15 cellular contexts compared by ENCODE assay signal in the genomic region with DNA sequence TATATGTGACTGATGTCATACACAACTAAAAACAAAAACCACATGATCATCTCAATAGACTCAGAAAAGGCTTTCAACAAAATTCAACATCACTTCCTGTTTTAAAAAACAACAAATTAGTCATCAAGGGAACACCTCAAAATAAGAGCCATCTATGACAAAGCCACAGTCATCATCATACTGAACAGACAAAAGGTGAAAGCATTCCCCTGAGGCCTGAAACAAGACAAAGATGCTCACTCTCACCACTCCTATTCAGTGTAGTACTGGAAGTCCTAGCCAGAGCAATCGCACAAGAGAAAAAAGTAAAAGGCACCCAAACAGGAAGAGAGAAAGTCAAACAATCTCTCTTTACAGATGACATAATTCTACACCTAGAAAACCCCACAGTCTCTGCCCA.
DNase-seq lines count a peak whose midpoint lies in the region; ATAC-seq, FAIRE-seq and TF ChIP-seq lines count a peak whose summit lies in the region.
"Had no signal": no experiment of that assay in that cellular context is flagged by ENCODE, and none has a peak within 500 bp of the region (broad histone marks: within the 10 kb centered on the region; RNA-seq: fewer than 3 reads in every experiment).

No MANE protein-coding gene starts in this region.

- no peak for TF ChIP-seq RAD21 in H1 (IDR thresholded peaks at IDR 0.05 in 1 of 2, conservative IDR thresholded peaks at IDR 0.05 in 1 of 2; ENCODE audit: low read depth in 2 of 2, low read length in 2 of 2)

- no peak overlapping the region for H3K23ac ChIP-seq in H1 (ENCODE audit: insufficient read length)

- H3K4me3 ChIP-seq in H1 (ENCODE audit: extremely low read depth in 1 of 4, insufficient read depth in 2 of 4, low read depth in 3 of 4, low read length in 4 of 4), result no peak overlapping the region
- H3K4me3 ChIP-seq: GM23248, ovary had no signal

- H3K18ac ChIP-seq in H1 (ENCODE audit: extremely low read depth, low read length), result no peak overlapping the region

- CTCF ChIA-PET in H1 (lab: Charles Lee; ENCODE audit: partially characterized antibody), result no interaction called here

- H4K8ac ChIP-seq in H1 (ENCODE audit: extremely low read depth, insufficient read depth, low read length), result no peak overlapping the region

- no peaks in the 10 kb centered on the region for H3K36me3 ChIP-seq in H1 (ENCODE audit: control insufficient read depth in 2 of 4, insufficient read depth in 4 of 4, low read length in 3 of 4)
- H3K36me3 ChIP-seq: ovary had no signal

- H2BK15ac ChIP-seq in H1 (ENCODE audit: low read length), result no peak overlapping the region

- in situ Hi-C loops in KBM-7 (cut with MboI; ENCODE audit: low pct_unique_long_range_greater_than_20kb, low sequenced_read_pairs), result no loop called here

- POLR2A ChIA-PET in H1 (lab: Charles Lee; ENCODE audit: partially characterized antibody), result no interaction called here

- DNase-seq in H1 (ENCODE audit: low read depth in 1 of 2, low spot score in 2 of 2) (no peak), KBM-7 (no peak), DMS 273 (lab: John Stamatoyannopoulos, UW; ENCODE audit: unreplicated experiment) (no peak), NCI-H1048 (lab: John Stamatoyannopoulos, UW) (no peak)
- no peak for DNase-seq in activated CD8-positive, alpha-beta memory T cell treated with anti-CD3 and anti-CD28 coated beads, Interleukin-2, amount 50 U/mL, for 48 hours
- DNase-seq: aorta; effector memory CD8-positive, alpha-beta T cell; GM23248; ovary; stimulated activated CD4-positive, alpha-beta T cell treated with anti-CD3 and anti-CD28 coated beads, Interleukin-2, amount 100 ng/mL, for 24 hours; stimulated activated naive CD8-positive, alpha-beta T cell treated with anti-CD3 and anti-CD28 coated beads, Interleukin-15, Interleukin-2, amounts not matched to agents 100 U/mL and 50 U/mL, for 24 hours had no signal

- H3K14ac ChIP-seq in H1 (ENCODE audit: insufficient read length), result no peak overlapping the region

- no peaks in the 10 kb centered on the region for H4K20me1 ChIP-seq in H1 (replicated peaks in 1 of 2; ENCODE audit: control insufficient read depth in 1 of 2, insufficient read depth in 2 of 2, low read length in 2 of 2)

- FAIRE-seq in H1 (lab: Jason Lieb, UNC), result no peak

- H3K27ac ChIP-seq in H1 (ENCODE audit: low read depth, low read length), result no peak overlapping the region
- H3K27ac ChIP-seq: GM23248, ovary, RWPE1 had no signal

- ATAC-seq in GM18870 (IDR thresholded peaks at IDR 0.05; ENCODE audit: unreplicated experiment) (peak; percentile 96), HG02610 (IDR thresholded peaks at IDR 0.05; ENCODE audit: unreplicated experiment) (peak; percentile 99), HG03439 (IDR thresholded peaks at IDR 0.05; ENCODE audit: unreplicated experiment) (peak; percentile 92)
- ATAC-seq: effector memory CD8-positive, alpha-beta T cell; stimulated activated naive CD8-positive, alpha-beta T cell treated with anti-CD3 and anti-CD28 coated beads, Interleukin-15, Interleukin-2, amounts not matched to agents 100 U/mL and 50 U/mL, for 24 hours had no signal

- no peak overlapping the region for H2BK20ac ChIP-seq in H1 (ENCODE audit: low read length)

- H3K79me2 ChIP-seq in H1 (ENCODE audit: control insufficient read depth in 1 of 2, insufficient read depth in 2 of 2, low read length in 2 of 2), result no peaks in the 10 kb centered on the region

- TF ChIP-seq CTCF in H1 (IDR thresholded peaks at IDR 0.05; ENCODE audit: control extremely low read depth in 1 of 3, insufficient read depth in 1 of 3, low read depth in 1 of 3, low read length in 3 of 3), result no peak

- no peaks in the 10 kb centered on the region for H3K9me3 ChIP-seq in H1 (ENCODE audit: insufficient read depth in 2 of 2, low read depth in 1 of 2, low read length in 1 of 2)
- H3K9me3 ChIP-seq: ovary had no signal

- TF ChIP-seq POLR2A in H1 (IDR thresholded peaks at IDR 0.05; ENCODE audit: control extremely low read depth in 1 of 2, low read depth in 2 of 2, low read length in 2 of 2), result no peak

- H3K56ac ChIP-seq in H1 (replicated peaks; ENCODE audit: insufficient read length, low read depth, low read length), result no peak overlapping the region

- no peak overlapping the region for H3K4ac ChIP-seq in H1 (replicated peaks; ENCODE audit: insufficient read length, low read depth, low read length)

- no peak overlapping the region for H2AK5ac ChIP-seq in H1 (ENCODE audit: low read depth, low read length)

- 93% methylated on average over 1 of the region's 1 CpG; no CpG with 5 or more reads in 1 of the 2 experiments for WGBS in H1 (ENCODE audit: extremely low coverage in 1 of 2, insufficient coverage in 1 of 2, insufficient read length in 1 of 2, insufficient replicate concordance in 2 of 2, low coverage in 1 of 2, low lambda C conversion rate in 2 of 2, missing lambda C conversion rate in 1 of 2), 2 experiments

- TF ChIP-seq EP300 in H1 (IDR thresholded peaks at IDR 0.05; ENCODE audit: borderline replicate concordance in 1 of 2, low read depth in 2 of 2, low read length in 2 of 2), result no peak

- H3K23me2 ChIP-seq in H1 (ENCODE audit: low read depth, low read length), result no peaks in the 10 kb centered on the region

- no peak overlapping the region for H2BK5ac ChIP-seq in H1 (ENCODE audit: low read depth, low read length)

- H3K4me1 ChIP-seq in H1 (replicated peaks in 1 of 4; ENCODE audit: control insufficient read depth in 3 of 4, insufficient read depth in 4 of 4, low read length in 3 of 4), result no peaks in the 10 kb centered on the region

- H2AFZ ChIP-seq in H1 (ENCODE audit: low read length), result peak overlapping the region; percentile 36; the same call in 1 of the 2 replicates
- H2AFZ ChIP-seq: GM23248 had no signal

- H2BK12ac ChIP-seq in H1 (ENCODE audit: low read depth, low read length), result no peak overlapping the region

- H3K4me2 ChIP-seq in H1 (ENCODE audit: insufficient read depth in 1 of 2, low read depth in 2 of 2, low read length in 2 of 2), result no peak overlapping the region

- no peaks in the 10 kb centered on the region for H3K79me1 ChIP-seq in H1 (ENCODE audit: low read depth, low read length)

- no peaks in the 10 kb centered on the region for H3K27me3 ChIP-seq in H1 (replicated peaks in 1 of 4; ENCODE audit: control insufficient read depth in 3 of 4, extremely low read depth in 1 of 4, insufficient read depth in 3 of 4, low read length in 3 of 4)
- H3K27me3 ChIP-seq: ovary had no signal

- no peak overlapping the region for H4K5ac ChIP-seq in H1 (ENCODE audit: insufficient read length, low read depth, low read length)

- no peak overlapping the region for H2BK120ac ChIP-seq in H1 (replicated peaks; ENCODE audit: low read depth, low read length)

- H3K9ac ChIP-seq in H1 (replicated peaks in 1 of 4; ENCODE audit: extremely low read depth in 1 of 4, low read depth in 3 of 4, low read length in 3 of 4), result no peak overlapping the region
- H3K9ac ChIP-seq: GM23248 had no signal

- no peak overlapping the region for H4K91ac ChIP-seq in H1 (replicated peaks; ENCODE audit: insufficient read length, low read length)

TF ChIP-seq in H1, 55 proteins besides CTCF, POLR2A, EP300 and RAD21:
- TF ChIP-seq HDAC6 (IDR thresholded peaks at IDR 0.05; ENCODE audit: low read depth, low read length), result no peak
